ENCODE assay signal across 2 cellular contexts in the genomic region with DNA sequence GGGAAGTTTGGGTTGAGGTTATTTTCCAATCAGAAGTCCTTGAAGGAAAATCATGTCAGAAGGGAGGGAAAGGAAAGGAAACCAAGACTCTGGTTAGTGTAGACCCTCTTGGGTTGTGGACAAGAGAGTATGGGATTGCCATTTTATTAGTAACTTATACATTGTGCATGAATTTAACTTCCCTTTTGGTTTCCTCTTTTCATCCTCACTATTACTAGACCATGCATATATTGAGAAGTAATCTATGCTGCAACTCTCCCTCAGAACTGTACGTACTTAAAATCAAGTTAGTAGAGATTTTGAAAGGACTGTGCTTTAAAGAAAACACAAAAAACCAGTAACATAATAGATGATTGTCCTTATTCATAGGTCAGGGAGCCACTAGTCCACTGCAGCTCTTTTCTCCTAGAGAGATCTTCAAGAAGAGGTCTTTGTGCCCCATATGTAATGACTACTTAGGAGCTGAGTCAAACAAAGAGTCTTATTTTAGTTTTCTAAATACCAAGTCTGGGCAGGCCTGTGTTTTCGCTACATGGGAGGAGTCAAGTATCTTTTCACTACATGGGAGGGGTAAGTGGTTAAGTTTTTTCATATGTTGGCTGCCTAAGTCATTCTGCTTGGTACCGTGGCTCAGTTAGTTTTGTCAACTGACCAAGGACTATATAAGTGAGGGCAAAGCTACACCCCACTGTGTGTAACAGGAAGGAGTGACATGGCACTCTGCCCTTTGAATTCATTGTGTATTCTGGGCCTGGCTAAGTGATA.
A peak's percentile ranks its signal among the peaks of the same experiment; 100 is the strongest.
TF ChIP-seq lines count a peak whose summit lies in the region.

No MANE protein-coding gene starts in this region.

TF ChIP-seq in IMR-90, 13 proteins besides CTCF, POLR2A, EP300 and RAD21:
- TF ChIP-seq, protein P1, sequence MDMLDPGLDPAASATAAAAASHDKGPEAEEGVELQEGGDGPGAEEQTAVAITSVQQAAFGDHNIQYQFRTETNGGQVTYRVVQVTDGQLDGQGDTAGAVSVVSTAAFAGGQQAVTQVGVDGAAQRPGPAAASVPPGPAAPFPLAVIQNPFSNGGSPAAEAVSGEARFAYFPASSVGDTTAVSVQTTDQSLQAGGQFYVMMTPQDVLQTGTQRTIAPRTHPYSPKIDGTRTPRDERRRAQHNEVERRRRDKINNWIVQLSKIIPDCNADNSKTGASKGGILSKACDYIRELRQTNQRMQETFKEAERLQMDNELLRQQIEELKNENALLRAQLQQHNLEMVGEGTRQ (IDR thresholded peaks at IDR 0.05; ENCODE audit: low read depth, low read length), result no peak
- no peak for TF ChIP-seq CEBPB (IDR thresholded peaks at IDR 0.05; ENCODE audit: low read depth, low read length)
- no peak for TF ChIP-seq MAFK (IDR thresholded peaks at IDR 0.05; ENCODE audit: low read depth, low read length)
- TF ChIP-seq BHLHE40 (IDR thresholded peaks at IDR 0.05; ENCODE audit: low read depth, low read length), result no peak
- no peak for TF ChIP-seq FOS (IDR thresholded peaks at IDR 0.05; ENCODE audit: low read depth, low read length)
- no peak for TF ChIP-seq SMC3 (IDR thresholded peaks at IDR 0.05; ENCODE audit: low read depth, low read length)
- no peak for TF ChIP-seq MXI1 (IDR thresholded peaks at IDR 0.05; ENCODE audit: borderline replicate concordance, low read depth, low read length)
- no peak for TF ChIP-seq RCOR1 (IDR thresholded peaks at IDR 0.05; ENCODE audit: insufficient replicate concordance, low read length)
- no peak for TF ChIP-seq MAZ (IDR thresholded peaks at IDR 0.05; ENCODE audit: borderline replicate concordance, low read depth, low read length)
TF ChIP-seq in IMR-90: peak in this region for 0.

TF ChIP-seq in HepG2, 621 proteins besides CTCF, POLR2A, EP300 and RAD21:
- TF ChIP-seq ZNF7 (CRISPR knock-in tag; IDR thresholded peaks at IDR 0.05) (peak; percentile 65; the same call in 1 of the 2 replicates), SNRNP70 (IDR thresholded peaks at IDR 0.05; ENCODE audit: low read depth, low read length) (no peak)
